Comparison of ENCODE assay signal across 1 cellular context in the genomic region with DNA sequence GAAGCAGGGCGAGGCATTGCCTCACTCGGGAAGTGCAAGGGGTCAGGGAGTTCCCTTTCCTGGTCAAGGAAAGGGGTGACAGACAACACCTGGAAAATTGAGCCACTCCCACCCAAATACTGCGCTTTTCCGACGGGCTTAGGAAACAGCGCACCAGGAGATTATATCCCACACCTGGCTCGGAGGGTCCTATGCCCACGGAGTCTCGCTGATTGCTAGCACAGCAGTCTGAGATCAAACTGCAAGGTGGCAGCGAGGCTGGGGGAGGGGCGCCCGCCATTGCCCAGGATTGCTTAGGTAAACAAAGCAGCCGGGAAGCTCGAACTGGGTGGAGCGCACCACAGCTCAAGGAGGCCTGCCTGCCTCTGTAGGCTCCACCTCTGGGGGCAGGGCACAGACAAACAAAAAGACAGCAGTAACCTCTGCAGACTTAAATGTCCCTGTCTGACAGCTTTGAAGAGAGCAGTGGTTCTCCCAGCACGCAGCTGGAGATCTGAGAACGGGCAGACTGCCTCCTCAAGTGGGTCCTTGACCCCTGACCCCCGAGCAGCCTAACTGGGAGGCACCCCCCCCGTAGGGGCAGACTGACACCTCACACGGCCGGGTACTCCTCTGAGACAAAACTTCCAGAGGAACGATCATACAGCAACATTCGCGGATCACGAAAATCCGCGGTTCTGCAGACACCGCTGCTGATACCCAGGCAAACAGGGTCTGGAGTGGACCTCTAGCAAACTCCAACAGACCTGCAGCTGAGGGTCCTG.
TF ChIP-seq lines count a peak whose summit lies in the region.
"Not testable (repeated sequence)": the region's sequence is repeated elsewhere in the genome, so short reads cannot be mapped to it uniquely, and the experiment has no call there.

No MANE protein-coding gene starts in this region.

TF ChIP-seq in HepG2, 621 proteins besides CTCF, POLR2A, EP300 and RAD21 (continued from another document and continues in another):
- TF ChIP-seq, protein P1, sequence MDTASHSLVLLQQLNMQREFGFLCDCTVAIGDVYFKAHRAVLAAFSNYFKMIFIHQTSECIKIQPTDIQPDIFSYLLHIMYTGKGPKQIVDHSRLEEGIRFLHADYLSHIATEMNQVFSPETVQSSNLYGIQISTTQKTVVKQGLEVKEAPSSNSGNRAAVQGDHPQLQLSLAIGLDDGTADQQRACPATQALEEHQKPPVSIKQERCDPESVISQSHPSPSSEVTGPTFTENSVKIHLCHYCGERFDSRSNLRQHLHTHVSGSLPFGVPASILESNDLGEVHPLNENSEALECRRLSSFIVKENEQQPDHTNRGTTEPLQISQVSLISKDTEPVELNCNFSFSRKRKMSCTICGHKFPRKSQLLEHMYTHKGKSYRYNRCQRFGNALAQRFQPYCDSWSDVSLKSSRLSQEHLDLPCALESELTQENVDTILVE (CRISPR knock-in tag; IDR thresholded peaks at IDR 0.05): 0 out of 2 replicates have a peak, but pooled peaks have one; percentile 44
- TF ChIP-seq TBX2 (CRISPR knock-in tag; IDR thresholded peaks at IDR 0.05; ENCODE audit: borderline replicate concordance) (0 out of 2 replicates have a peak, but pooled peaks have one; percentile 45), ZNF766 (CRISPR knock-in tag; IDR thresholded peaks at IDR 0.05; ENCODE audit: borderline replicate concordance) (0 out of 2 replicates have a peak, but pooled peaks have one; percentile 56), ZNF777 (CRISPR knock-in tag; IDR thresholded peaks at IDR 0.05) (peak; percentile 59), ZNF614 (CRISPR knock-in tag; IDR thresholded peaks at IDR 0.05; ENCODE audit: borderline replicate concordance) (0 out of 2 replicates have a peak, but pooled peaks have one; percentile 49), HNF4A (CRISPR knock-in tag; IDR thresholded peaks at IDR 0.05) (peak; percentile 41; the same call in 1 of the 2 replicates), DR1 (CRISPR knock-in tag; IDR thresholded peaks at IDR 0.05) (0 out of 2 replicates have a peak, but pooled peaks have one; percentile 26), RFXAP (CRISPR knock-in tag; IDR thresholded peaks at IDR 0.05; ENCODE audit: borderline replicate concordance) (0 out of 2 replicates have a peak, but pooled peaks have one; percentile 75), SALL1 (CRISPR knock-in tag; IDR thresholded peaks at IDR 0.05) (peak; percentile 68; the same call in 1 of the 2 replicates), CBX5 (CRISPR knock-in tag; IDR thresholded peaks at IDR 0.05; ENCODE audit: borderline replicate concordance) (peak; percentile 29; the same call in 1 of the 2 replicates), BRCA1 (CRISPR knock-in tag; IDR thresholded peaks at IDR 0.05) (0 out of 2 replicates have a peak, but pooled peaks have one; percentile 30), FOXJ3 (CRISPR knock-in tag; IDR thresholded peaks at IDR 0.05; ENCODE audit: borderline replicate concordance) (peak; percentile 51; the same call in 1 of the 2 replicates), CBFB (CRISPR knock-in tag; IDR thresholded peaks at IDR 0.05) (peak; percentile 50; the same call in 1 of the 2 replicates), PITX1 (CRISPR knock-in tag; IDR thresholded peaks at IDR 0.05) (peak; percentile 35; the same call in 1 of the 2 replicates), ZNF317 (CRISPR knock-in tag; IDR thresholded peaks at IDR 0.05) (peak; percentile 50; the same call in 1 of the 2 replicates), GABPA (CRISPR knock-in tag; IDR thresholded peaks at IDR 0.05; ENCODE audit: low read depth) (0 out of 2 replicates have a peak, but pooled peaks have one; percentile 21), HIVEP1 (CRISPR knock-in tag; IDR thresholded peaks at IDR 0.05) (peak; percentile 76), CEBPG (CRISPR knock-in tag; IDR thresholded peaks at IDR 0.05) (0 out of 2 replicates have a peak, but pooled peaks have one; percentile 22), ZNF598 (CRISPR knock-in tag; IDR thresholded peaks at IDR 0.05; ENCODE audit: borderline replicate concordance) (peak; percentile 20; the same call in 1 of the 2 replicates), ZNF263 (CRISPR knock-in tag; IDR thresholded peaks at IDR 0.05) (0 out of 2 replicates have a peak, but pooled peaks have one; percentile 32), TBX3 (IDR thresholded peaks at IDR 0.05; ENCODE audit: borderline replicate concordance) (peak; percentile 60; the same call in 1 of the 2 replicates), HDAC1 (CRISPR knock-in tag; IDR thresholded peaks at IDR 0.05) (peak; percentile 73), JARID2 (CRISPR knock-in tag; IDR thresholded peaks at IDR 0.05; ENCODE audit: insufficient replicate concordance) (peak; percentile 76), PHF8 (CRISPR knock-in tag; IDR thresholded peaks at IDR 0.05) (peak; percentile 64), ZNF292 (CRISPR knock-in tag; IDR thresholded peaks at IDR 0.05; ENCODE audit: borderline replicate concordance, low read depth) (peak; percentile 69; the same call in 1 of the 2 replicates), MYC (CRISPR knock-in tag; IDR thresholded peaks at IDR 0.05; ENCODE audit: borderline replicate concordance) (peak; percentile 79; the same call in 1 of the 2 replicates), ZNF232 (CRISPR knock-in tag; IDR thresholded peaks at IDR 0.05; ENCODE audit: borderline replicate concordance) (0 out of 2 replicates have a peak, but pooled peaks have one; percentile 31), HMG20A (CRISPR knock-in tag; IDR thresholded peaks at IDR 0.05; ENCODE audit: borderline replicate concordance) (peak; percentile 31; the same call in 1 of the 2 replicates), KLF16 (CRISPR knock-in tag; IDR thresholded peaks at IDR 0.05) (peak in 1 of 2 experiments; percentile 71; a peak in 2 of 4 replicates)
- TF ChIP-seq, protein P2, sequence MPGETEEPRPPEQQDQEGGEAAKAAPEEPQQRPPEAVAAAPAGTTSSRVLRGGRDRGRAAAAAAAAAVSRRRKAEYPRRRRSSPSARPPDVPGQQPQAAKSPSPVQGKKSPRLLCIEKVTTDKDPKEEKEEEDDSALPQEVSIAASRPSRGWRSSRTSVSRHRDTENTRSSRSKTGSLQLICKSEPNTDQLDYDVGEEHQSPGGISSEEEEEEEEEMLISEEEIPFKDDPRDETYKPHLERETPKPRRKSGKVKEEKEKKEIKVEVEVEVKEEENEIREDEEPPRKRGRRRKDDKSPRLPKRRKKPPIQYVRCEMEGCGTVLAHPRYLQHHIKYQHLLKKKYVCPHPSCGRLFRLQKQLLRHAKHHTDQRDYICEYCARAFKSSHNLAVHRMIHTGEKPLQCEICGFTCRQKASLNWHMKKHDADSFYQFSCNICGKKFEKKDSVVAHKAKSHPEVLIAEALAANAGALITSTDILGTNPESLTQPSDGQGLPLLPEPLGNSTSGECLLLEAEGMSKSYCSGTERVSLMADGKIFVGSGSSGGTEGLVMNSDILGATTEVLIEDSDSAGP (CRISPR knock-in tag; IDR thresholded peaks at IDR 0.05; ENCODE audit: borderline replicate concordance): peak; percentile 77; the same call in 1 of the 2 replicates
- TF ChIP-seq, protein P3, sequence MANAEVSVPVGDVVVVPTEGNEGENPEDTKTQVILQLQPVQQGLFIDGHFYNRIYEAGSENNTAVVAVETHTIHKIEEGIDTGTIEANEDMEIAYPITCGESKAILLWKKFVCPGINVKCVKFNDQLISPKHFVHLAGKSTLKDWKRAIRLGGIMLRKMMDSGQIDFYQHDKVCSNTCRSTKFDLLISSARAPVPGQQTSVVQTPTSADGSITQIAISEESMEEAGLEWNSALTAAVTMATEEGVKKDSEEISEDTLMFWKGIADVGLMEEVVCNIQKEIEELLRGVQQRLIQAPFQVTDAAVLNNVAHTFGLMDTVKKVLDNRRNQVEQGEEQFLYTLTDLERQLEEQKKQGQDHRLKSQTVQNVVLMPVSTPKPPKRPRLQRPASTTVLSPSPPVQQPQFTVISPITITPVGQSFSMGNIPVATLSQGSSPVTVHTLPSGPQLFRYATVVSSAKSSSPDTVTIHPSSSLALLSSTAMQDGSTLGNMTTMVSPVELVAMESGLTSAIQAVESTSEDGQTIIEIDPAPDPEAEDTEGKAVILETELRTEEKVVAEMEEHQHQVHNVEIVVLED (CRISPR knock-in tag; IDR thresholded peaks at IDR 0.05; ENCODE audit: borderline replicate concordance): peak; percentile 45; the same call in 1 of the 2 replicates
- TF ChIP-seq, protein P4, sequence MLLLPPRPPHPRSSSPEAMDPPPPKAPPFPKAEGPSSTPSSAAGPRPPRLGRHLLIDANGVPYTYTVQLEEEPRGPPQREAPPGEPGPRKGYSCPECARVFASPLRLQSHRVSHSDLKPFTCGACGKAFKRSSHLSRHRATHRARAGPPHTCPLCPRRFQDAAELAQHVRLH (CRISPR knock-in tag; IDR thresholded peaks at IDR 0.05; ENCODE audit: borderline replicate concordance, low read depth): peak; percentile 61; the same call in 1 of the 2 replicates
- TF ChIP-seq GABPA (IDR thresholded peaks at IDR 0.05; ENCODE audit: low read depth, low read length): not testable (repeated sequence)
- TF ChIP-seq, protein P5, sequence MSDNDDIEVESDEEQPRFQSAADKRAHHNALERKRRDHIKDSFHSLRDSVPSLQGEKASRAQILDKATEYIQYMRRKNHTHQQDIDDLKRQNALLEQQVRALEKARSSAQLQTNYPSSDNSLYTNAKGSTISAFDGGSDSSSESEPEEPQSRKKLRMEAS (IDR thresholded peaks at IDR 0.05): peak; percentile 30
- TF ChIP-seq, protein P6, sequence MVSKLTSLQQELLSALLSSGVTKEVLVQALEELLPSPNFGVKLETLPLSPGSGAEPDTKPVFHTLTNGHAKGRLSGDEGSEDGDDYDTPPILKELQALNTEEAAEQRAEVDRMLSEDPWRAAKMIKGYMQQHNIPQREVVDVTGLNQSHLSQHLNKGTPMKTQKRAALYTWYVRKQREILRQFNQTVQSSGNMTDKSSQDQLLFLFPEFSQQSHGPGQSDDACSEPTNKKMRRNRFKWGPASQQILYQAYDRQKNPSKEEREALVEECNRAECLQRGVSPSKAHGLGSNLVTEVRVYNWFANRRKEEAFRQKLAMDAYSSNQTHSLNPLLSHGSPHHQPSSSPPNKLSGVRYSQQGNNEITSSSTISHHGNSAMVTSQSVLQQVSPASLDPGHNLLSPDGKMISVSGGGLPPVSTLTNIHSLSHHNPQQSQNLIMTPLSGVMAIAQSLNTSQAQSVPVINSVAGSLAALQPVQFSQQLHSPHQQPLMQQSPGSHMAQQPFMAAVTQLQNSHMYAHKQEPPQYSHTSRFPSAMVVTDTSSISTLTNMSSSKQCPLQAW (CRISPR knock-in tag; IDR thresholded peaks at IDR 0.05): peak; percentile 49; the same call in 1 of the 2 replicates
- TF ChIP-seq, protein P7, sequence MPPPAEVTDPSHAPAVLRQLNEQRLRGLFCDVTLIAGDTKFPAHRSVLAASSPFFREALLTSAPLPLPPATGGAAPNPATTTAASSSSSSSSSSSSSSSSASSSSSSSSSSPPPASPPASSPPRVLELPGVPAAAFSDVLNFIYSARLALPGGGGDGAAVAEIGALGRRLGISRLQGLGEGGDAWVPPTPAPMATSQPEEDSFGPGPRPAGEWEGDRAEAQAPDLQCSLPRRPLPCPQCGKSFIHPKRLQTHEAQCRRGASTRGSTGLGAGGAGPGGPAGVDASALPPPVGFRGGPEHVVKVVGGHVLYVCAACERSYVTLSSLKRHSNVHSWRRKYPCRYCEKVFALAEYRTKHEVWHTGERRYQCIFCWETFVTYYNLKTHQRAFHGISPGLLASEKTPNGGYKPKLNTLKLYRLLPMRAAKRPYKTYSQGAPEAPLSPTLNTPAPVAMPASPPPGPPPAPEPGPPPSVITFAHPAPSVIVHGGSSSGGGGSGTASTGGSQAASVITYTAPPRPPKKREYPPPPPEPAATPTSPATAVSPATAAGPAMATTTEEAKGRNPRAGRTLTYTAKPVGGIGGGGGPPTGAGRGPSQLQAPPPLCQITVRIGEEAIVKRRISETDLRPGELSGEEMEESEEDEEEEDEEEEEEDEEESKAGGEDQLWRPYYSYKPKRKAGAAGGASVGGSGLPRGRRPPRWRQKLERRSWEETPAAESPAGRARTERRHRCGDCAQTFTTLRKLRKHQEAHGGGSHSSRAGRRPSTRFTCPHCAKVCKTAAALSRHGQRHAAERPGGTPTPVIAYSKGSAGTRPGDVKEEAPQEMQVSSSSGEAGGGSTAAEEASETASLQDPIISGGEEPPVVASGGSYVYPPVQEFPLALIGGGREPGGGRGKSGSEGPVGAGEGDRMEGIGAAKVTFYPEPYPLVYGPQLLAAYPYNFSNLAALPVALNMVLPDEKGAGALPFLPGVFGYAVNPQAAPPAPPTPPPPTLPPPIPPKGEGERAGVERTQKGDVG (CRISPR knock-in tag; IDR thresholded peaks at IDR 0.05; ENCODE audit: borderline replicate concordance): peak; percentile 44; the same call in 1 of the 2 replicates
- TF ChIP-seq, protein P8, sequence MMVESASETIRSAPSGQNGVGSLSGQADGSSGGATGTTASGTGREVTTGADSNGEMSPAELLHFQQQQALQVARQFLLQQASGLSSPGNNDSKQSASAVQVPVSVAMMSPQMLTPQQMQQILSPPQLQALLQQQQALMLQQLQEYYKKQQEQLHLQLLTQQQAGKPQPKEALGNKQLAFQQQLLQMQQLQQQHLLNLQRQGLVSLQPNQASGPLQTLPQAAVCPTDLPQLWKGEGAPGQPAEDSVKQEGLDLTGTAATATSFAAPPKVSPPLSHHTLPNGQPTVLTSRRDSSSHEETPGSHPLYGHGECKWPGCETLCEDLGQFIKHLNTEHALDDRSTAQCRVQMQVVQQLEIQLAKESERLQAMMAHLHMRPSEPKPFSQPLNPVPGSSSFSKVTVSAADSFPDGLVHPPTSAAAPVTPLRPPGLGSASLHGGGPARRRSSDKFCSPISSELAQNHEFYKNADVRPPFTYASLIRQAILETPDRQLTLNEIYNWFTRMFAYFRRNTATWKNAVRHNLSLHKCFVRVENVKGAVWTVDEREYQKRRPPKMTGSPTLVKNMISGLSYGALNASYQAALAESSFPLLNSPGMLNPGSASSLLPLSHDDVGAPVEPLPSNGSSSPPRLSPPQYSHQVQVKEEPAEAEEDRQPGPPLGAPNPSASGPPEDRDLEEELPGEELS (CRISPR knock-in tag; IDR thresholded peaks at IDR 0.05): peak; percentile 71; the same call in 1 of the 2 replicates
- TF ChIP-seq, protein P9, sequence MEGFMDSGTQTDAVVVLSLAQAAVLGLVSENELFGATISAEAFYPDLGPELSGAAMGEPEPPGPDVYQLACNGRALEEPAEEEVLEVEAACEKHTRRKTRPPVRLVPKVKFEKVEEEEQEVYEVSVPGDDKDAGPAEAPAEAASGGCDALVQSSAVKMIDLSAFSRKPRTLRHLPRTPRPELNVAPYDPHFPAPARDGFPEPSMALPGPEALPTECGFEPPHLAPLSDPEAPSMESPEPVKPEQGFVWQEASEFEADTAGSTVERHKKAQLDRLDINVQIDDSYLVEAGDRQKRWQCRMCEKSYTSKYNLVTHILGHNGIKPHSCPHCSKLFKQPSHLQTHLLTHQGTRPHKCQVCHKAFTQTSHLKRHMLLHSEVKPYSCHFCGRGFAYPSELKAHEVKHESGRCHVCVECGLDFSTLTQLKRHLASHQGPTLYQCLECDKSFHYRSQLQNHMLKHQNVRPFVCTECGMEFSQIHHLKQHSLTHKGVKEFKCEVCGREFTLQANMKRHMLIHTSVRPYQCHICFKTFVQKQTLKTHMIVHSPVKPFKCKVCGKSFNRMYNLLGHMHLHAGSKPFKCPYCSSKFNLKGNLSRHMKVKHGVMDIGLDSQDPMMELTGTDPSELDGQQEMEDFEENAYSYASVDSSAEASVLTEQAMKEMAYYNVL (CRISPR knock-in tag; IDR thresholded peaks at IDR 0.05; ENCODE audit: borderline replicate concordance): 0 out of 2 replicates have a peak, but pooled peaks have one; percentile 27
- TF ChIP-seq, protein P10, sequence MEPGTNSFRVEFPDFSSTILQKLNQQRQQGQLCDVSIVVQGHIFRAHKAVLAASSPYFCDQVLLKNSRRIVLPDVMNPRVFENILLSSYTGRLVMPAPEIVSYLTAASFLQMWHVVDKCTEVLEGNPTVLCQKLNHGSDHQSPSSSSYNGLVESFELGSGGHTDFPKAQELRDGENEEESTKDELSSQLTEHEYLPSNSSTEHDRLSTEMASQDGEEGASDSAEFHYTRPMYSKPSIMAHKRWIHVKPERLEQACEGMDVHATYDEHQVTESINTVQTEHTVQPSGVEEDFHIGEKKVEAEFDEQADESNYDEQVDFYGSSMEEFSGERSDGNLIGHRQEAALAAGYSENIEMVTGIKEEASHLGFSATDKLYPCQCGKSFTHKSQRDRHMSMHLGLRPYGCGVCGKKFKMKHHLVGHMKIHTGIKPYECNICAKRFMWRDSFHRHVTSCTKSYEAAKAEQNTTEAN (CRISPR knock-in tag; conservative IDR thresholded peaks at IDR 0.05): peak; percentile 63; the same call in 1 of the 2 replicates
